8 cellular contexts compared by ENCODE assay signal in the genomic region with DNA sequence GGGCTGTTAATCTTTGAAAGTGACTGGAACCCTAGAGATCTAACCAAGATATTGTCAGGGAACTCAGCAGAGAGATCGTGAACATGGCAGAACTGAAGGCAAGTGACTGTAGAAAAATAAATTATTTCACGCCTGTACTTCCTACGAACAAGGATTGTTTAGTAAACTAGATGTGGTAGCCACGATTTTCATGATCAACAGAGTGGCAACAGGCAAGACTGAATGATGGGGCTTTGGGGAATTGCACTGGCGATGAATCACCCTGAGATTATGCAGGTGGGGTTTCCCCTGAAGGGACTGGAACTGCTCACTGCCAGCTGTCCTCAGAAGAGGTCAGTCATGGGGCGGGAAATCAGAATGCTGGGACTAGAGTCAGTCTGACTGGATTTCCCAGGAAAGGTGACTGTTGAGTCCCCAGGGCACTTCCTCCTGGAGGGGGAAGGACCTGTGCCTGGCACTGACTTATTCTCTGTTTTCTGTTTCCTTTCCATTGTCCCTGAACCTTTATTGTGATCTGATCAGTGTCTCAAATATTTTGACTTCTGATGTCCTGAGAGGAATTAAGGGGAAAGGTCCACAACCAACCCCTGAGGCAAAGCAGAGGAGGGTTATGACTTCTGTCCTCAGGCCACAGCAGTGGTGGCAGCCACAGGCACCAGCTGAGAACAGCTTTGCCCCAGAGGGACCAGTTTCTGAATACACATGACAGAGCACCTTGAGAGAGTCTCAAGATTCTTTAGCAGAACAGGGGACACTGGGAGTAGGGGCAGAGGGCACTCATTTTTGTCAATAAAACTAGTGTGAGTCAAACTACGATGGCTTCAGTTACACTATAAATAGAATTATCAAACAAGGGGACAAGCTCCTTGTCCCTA.
DNase-seq lines count a peak whose midpoint lies in the region; ATAC-seq and TF ChIP-seq lines count a peak whose summit lies in the region.

No MANE protein-coding gene starts in this region.

- H3K36me3 ChIP-seq in gastrocnemius medialis = no peaks in the 10 kb centered on the region

- H3K27ac ChIP-seq in gastrocnemius medialis = no peak overlapping the region

- no peaks in the 10 kb centered on the region for H3K9me3 Mint-ChIP-seq in effector memory CD8-positive, alpha-beta T cell

- no peak overlapping the region for H3K4me3 ChIP-seq in gastrocnemius medialis

- H3K36me3 Mint-ChIP-seq in effector memory CD8-positive, alpha-beta T cell (ENCODE audit: insufficient read depth) = no peaks in the 10 kb centered on the region

- no peak for TF ChIP-seq POLR2A in gastrocnemius medialis (IDR thresholded peaks at IDR 0.05)

- no peak for TF ChIP-seq CTCF in gastrocnemius medialis (IDR thresholded peaks at IDR 0.05 in 4 of 5, conservative IDR thresholded peaks at IDR 0.05 in 1 of 5)

- no peak overlapping the region for H3K27ac Mint-ChIP-seq in effector memory CD8-positive, alpha-beta T cell

- H3K27me3 ChIP-seq in gastrocnemius medialis = no peaks in the 10 kb centered on the region

- H3K4me1 ChIP-seq in gastrocnemius medialis = peaks cover 4 to 10% of the 10 kb centered on the region in 2 donors

- ATAC-seq in HG02938 (IDR thresholded peaks at IDR 0.05; ENCODE audit: unreplicated experiment) (peak; percentile 43), gastrocnemius medialis (peak; percentile 82 to 85)
- ATAC-seq in effector memory CD8-positive, alpha-beta T cell (replicated peaks) = peak; percentile 57

- H3K27me3 Mint-ChIP-seq in effector memory CD8-positive, alpha-beta T cell = peaks cover 28 to 32% of the 10 kb centered on the region in 2 donors

- H3K4me3 Mint-ChIP-seq in effector memory CD8-positive, alpha-beta T cell = peak overlapping the region; percentile 2 to 9

- H3K9me3 ChIP-seq in gastrocnemius medialis = no peaks in the 10 kb centered on the region

- peaks cover 10 to 18% of the 10 kb centered on the region in 2 donors for H3K4me1 Mint-ChIP-seq in effector memory CD8-positive, alpha-beta T cell (ENCODE audit: low read depth in 2 of 2)

- intact Hi-C loops in gastrocnemius medialis (cut with DNase I; ENCODE audit: low total_unique reads) = no loop called here

- in situ Hi-C loops in gastrocnemius medialis (cut with MboI; ENCODE audit: low sequenced_read_pairs in 4 of 4) = no loop called here

- DNase-seq in activated gamma-delta T cell treated with anti-CD3 and anti-CD28 coated beads, Interleukin-2, amount 50 U/mL, for 16 hours (ENCODE audit: low read depth) = peak; percentile 22
- no peak for DNase-seq in activated gamma-delta T cell (lab: John Stamatoyannopoulos, UW)
- peak; percentile 49 for DNase-seq in SK-N-DZ (ENCODE audit: low spot score)
- DNase-seq in effector memory CD8-positive, alpha-beta T cell = no peak
- peak; percentile 14 to 40 for DNase-seq in gastrocnemius medialis
- no peak for DNase-seq in NCI-H2196 (lab: John Stamatoyannopoulos, UW; ENCODE audit: unreplicated experiment)
- DNase-seq in NCI-H774 (lab: John Stamatoyannopoulos, UW) = no peak

Comparison
In these comparisons a context has a peak if more than half of its experiments do, and no peak if none do; other contexts are left out.
1. DNase-seq: peak in activated gamma-delta T cell treated with anti-CD3 and anti-CD28 coated beads, Interleukin-2, amount 50 U/mL, for 16 hours (single experiment), SK-N-DZ (single experiment) and gastrocnemius medialis (2 of 2); none in activated gamma-delta T cell (single experiment), effector memory CD8-positive, alpha-beta T cell (0 of 3), NCI-H2196 (single experiment) and NCI-H774 (single experiment).
2. Peak in every context shown above with its lines, with median percentiles within 50 percentile points of each other: ATAC-seq.